ENCODE assay signal across 1 cellular context in genomic region chr20:21109144-21109543, GRCh38.
TF ChIP-seq lines count a peak whose summit lies in the region.

No MANE protein-coding gene starts in this region.

TF ChIP-seq in endothelial cell of umbilical vein, 7 proteins besides CTCF, POLR2A, EP300 and RAD21 (continued from another document):
- TF ChIP-seq GATA2 (IDR thresholded peaks at IDR 0.05; ENCODE audit: insufficient read depth, insufficient read length, low read depth, low read length) (no peak), MYC (IDR thresholded peaks at IDR 0.05; ENCODE audit: low read depth, low read length) (no peak)
TF ChIP-seq in endothelial cell of umbilical vein: peak in this region for 1.
